ENCODE assay signal across 11 cellular contexts in the genomic region with DNA sequence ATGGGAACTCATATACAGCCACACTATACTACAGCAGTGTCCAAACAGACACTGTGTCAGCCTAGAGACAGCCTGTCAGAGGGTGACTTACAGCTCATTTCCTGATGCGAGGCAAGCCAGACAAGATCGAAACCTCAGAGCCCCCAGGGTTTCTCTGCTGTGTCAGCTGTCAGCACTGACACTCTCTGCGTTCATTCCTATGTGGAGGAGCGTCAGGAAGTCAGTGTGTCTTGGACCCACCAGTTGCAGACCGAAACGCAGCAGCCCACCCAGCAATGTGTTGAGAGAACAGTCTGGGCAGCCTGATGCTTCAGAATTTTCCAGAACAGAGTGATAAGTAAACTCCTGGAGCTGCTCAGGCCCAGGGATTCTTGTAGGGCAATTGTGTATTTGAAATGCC. TPM values are rescaled to one million over a fixed set of nuclear protein-coding genes. Genes with fewer than 3 reads are reported as not detected.
DNase-seq lines count a peak whose midpoint lies in the region; ATAC-seq and TF ChIP-seq lines count a peak whose summit lies in the region.
"Had no signal": no experiment of that assay in that cellular context is flagged by ENCODE, and none has a peak within 500 bp of the region (broad histone marks: within the 10 kb centered on the region; RNA-seq: fewer than 3 reads in every experiment).

No MANE protein-coding gene starts in this region.

- H3K9me3 ChIP-seq in PC-3 (ENCODE audit: low read length) = no peaks in the 10 kb centered on the region
- no peaks in the 10 kb centered on the region for H3K9me3 ChIP-seq in neural cell (ENCODE audit: low read length)

- peak overlapping the region; percentile 67 for H3K4me3 Mint-ChIP-seq in activated T-cell treated with anti-CD3 and anti-CD28 coated beads, Interleukin-2, amount 50 U/mL, for 4 hours

- no peaks in the 10 kb centered on the region for H3K79me2 ChIP-seq in PC-3 (ENCODE audit: low read length)
- H3K79me2 ChIP-seq in neural cell (replicated peaks; ENCODE audit: insufficient read depth, low read length) = no peaks in the 10 kb centered on the region

- no peak overlapping the region for H3K9ac ChIP-seq in PC-3 (ENCODE audit: low read length)
- peak overlapping the region; percentile 24 for H3K9ac ChIP-seq in neural cell (ENCODE audit: low read length)

- DNase-seq in Daoy (ENCODE audit: low read depth) = peak; percentile 59
- DNase-seq in PC-3 = peak; percentile 34
- DNase-seq in activated T-cell treated with anti-CD3 and anti-CD28 coated beads, Interleukin-2, amount 50 U/mL, for 4 hours = no peak
- no peak for DNase-seq in SW 1271 (lab: John Stamatoyannopoulos, UW)
- DNase-seq: amygdala had no signal

- H3K36me3 Mint-ChIP-seq in activated T-cell treated with anti-CD3 and anti-CD28 coated beads, Interleukin-2, amount 50 U/mL, for 4 hours (ENCODE audit: insufficient read depth) = no peaks in the 10 kb centered on the region

- no peak overlapping the region for H3K27ac ChIP-seq in PC-3 (ENCODE audit: low read length)
- peak overlapping the region; percentile 30 for H3K27ac ChIP-seq in neural cell (ENCODE audit: low read length)

- H3K27me3 ChIP-seq in PC-3 (ENCODE audit: low read length) = peaks cover 25% of the 10 kb centered on the region
- H3K27me3 ChIP-seq in neural cell (ENCODE audit: insufficient read depth, low read depth, low read length) = no peaks in the 10 kb centered on the region

- H3K36me3 ChIP-seq in PC-3 (ENCODE audit: low read depth, low read length) = no peaks in the 10 kb centered on the region
- H3K36me3 ChIP-seq in neural cell (ENCODE audit: insufficient read depth, low read length) = no peaks in the 10 kb centered on the region

- peak; percentile 99 for TF ChIP-seq EP300 in neural cell (conservative IDR thresholded peaks at IDR 0.05; ENCODE audit: poor library complexity, severe bottlenecking)

- H3K9me3 Mint-ChIP-seq in activated T-cell treated with anti-CD3 and anti-CD28 coated beads, Interleukin-2, amount 50 U/mL, for 4 hours = no peaks in the 10 kb centered on the region

- H3K27me3 Mint-ChIP-seq in activated T-cell treated with anti-CD3 and anti-CD28 coated beads, Interleukin-2, amount 50 U/mL, for 4 hours (ENCODE audit: low read depth) = peaks cover 2% of the 10 kb centered on the region

- H3F3A ChIP-seq in PC-3 (ENCODE audit: low read length, unreplicated experiment) = no peaks in the 10 kb centered on the region
- H3F3A ChIP-seq in neural cell (ENCODE audit: insufficient read depth, low read length, poor library complexity, severe bottlenecking) = no peaks in the 10 kb centered on the region

- H3K9me2 ChIP-seq in PC-3 (replicated peaks; ENCODE audit: low read length) (no peaks in the 10 kb centered on the region), neural cell (ENCODE audit: insufficient read depth, low read length) (no peaks in the 10 kb centered on the region)

- POLR2A ChIA-PET in PC-3 (lab: Charles Lee; ENCODE audit: unreplicated experiment) = interaction anchor here (0.7 kb wide), 1 partner anchor 57 kb away, joined by 5 read pairs; no protein-coding TSS in a partner anchor

- TF ChIP-seq RAD21 in neural cell (conservative IDR thresholded peaks at IDR 0.05) = no peak

- intact Hi-C loops in PC-3 (cut with micrococcal nuclease) = no loop called here

- no peak overlapping the region for H3K4me3 ChIP-seq in PC-3 (ENCODE audit: low read length)
- H3K4me3 ChIP-seq in neural cell (ENCODE audit: low read length) = peak overlapping the region; percentile 47

- no peaks in the 10 kb centered on the region for H3K4me1 ChIP-seq in PC-3 (ENCODE audit: insufficient read depth, low read length)

- TF ChIP-seq CTCF in PC-3 (conservative IDR thresholded peaks at IDR 0.05; ENCODE audit: low read depth, low read length) (no peak), neural cell (IDR thresholded peaks at IDR 0.05; ENCODE audit: poor library complexity, severe bottlenecking) (no peak)

- peak overlapping the region; percentile 45 for H3K4me2 ChIP-seq in PC-3 (ENCODE audit: low read length)
- peak overlapping the region; percentile 52 for H3K4me2 ChIP-seq in neural cell (ENCODE audit: low read length)

- peaks cover 13% of the 10 kb centered on the region for H3K4me1 Mint-ChIP-seq in activated T-cell treated with anti-CD3 and anti-CD28 coated beads, Interleukin-2, amount 50 U/mL, for 4 hours (ENCODE audit: low read depth)

- H4K20me1 ChIP-seq in PC-3 (ENCODE audit: low read length) = no peaks in the 10 kb centered on the region
- no peaks in the 10 kb centered on the region for H4K20me1 ChIP-seq in neural cell (ENCODE audit: insufficient read depth)

- 0 out of 2 replicates have a peak overlapping the region, but pooled peaks have one; percentile 24 for H2AFZ ChIP-seq in PC-3 (ENCODE audit: low read length)
- no peak overlapping the region for H2AFZ ChIP-seq in neural cell (ENCODE audit: low read depth, low read length)

- CTCF ChIA-PET in PC-3 (lab: Charles Lee) = interaction anchor here (0.6 kb wide), 1 partner anchor 76 kb away, joined by 3 read pairs; no protein-coding TSS in a partner anchor

- BruUV-seq in PC-3 (replicated peaks; lab: Mats Ljungman, UMichigan) = no TSS peak

- ATAC-seq in PC-3 = peak; percentile 43; the same call in 1 of the 2 replicates
- ATAC-seq in activated T-cell treated with anti-CD3 and anti-CD28 coated beads, Interleukin-2, amount 50 U/mL, for 4 hours = peak; percentile 81 to 95
- ATAC-seq in GM18520 (IDR thresholded peaks at IDR 0.05; ENCODE audit: unreplicated experiment) = no peak
- no peak for ATAC-seq in HG02870 (IDR thresholded peaks at IDR 0.05; ENCODE audit: unreplicated experiment)
- no peak for ATAC-seq in HG02678 (IDR thresholded peaks at IDR 0.05; ENCODE audit: unreplicated experiment)

TF ChIP-seq in neural cell, 6 proteins besides CTCF, POLR2A, EP300 and RAD21:
- TF ChIP-seq, protein P1, sequence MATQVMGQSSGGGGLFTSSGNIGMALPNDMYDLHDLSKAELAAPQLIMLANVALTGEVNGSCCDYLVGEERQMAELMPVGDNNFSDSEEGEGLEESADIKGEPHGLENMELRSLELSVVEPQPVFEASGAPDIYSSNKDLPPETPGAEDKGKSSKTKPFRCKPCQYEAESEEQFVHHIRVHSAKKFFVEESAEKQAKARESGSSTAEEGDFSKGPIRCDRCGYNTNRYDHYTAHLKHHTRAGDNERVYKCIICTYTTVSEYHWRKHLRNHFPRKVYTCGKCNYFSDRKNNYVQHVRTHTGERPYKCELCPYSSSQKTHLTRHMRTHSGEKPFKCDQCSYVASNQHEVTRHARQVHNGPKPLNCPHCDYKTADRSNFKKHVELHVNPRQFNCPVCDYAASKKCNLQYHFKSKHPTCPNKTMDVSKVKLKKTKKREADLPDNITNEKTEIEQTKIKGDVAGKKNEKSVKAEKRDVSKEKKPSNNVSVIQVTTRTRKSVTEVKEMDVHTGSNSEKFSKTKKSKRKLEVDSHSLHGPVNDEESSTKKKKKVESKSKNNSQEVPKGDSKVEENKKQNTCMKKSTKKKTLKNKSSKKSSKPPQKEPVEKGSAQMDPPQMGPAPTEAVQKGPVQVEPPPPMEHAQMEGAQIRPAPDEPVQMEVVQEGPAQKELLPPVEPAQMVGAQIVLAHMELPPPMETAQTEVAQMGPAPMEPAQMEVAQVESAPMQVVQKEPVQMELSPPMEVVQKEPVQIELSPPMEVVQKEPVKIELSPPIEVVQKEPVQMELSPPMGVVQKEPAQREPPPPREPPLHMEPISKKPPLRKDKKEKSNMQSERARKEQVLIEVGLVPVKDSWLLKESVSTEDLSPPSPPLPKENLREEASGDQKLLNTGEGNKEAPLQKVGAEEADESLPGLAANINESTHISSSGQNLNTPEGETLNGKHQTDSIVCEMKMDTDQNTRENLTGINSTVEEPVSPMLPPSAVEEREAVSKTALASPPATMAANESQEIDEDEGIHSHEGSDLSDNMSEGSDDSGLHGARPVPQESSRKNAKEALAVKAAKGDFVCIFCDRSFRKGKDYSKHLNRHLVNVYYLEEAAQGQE (IDR thresholded peaks at IDR 0.05; ENCODE audit: borderline replicate concordance) = peak; percentile 22
- no peak for TF ChIP-seq MXI1 (conservative IDR thresholded peaks at IDR 0.05; ENCODE audit: poor library complexity, severe bottlenecking)
- TF ChIP-seq POLR2AphosphoS5 (IDR thresholded peaks at IDR 0.05) = peak; percentile 85

RNA-seq across cellular contexts. Expression of a gene that starts 20.6 kb away (rescaled TPM):
- total RNA-seq in Daoy (2014; rRNA removed; shearing (Covaris generic)) = 0.06 and 0.36 TPM in 2 replicates
- total RNA-seq in PC-3 (2014; rRNA removed) = 2.7 and 3.6 TPM in 2 replicates
- 1 to 10 TPM; 1.3 to 1.8 (median 1.8) TPM for total RNA-seq in activated T-cell treated with anti-CD3 and anti-CD28 coated beads, Interleukin-2, amount 50 U/mL, for 4 hours
- polyA plus RNA-seq in neural cell = 94.5 and 101 TPM in 2 replicates
- 118 and 135 TPM in 2 replicates for polyA minus RNA-seq in neural cell

RNA-seq across cellular contexts. Expression of a gene that starts 29.0 kb away (rescaled TPM):
- not detected in 2 replicates for total RNA-seq in Daoy (2014; rRNA removed; shearing (Covaris generic))
- total RNA-seq in PC-3 (2014; rRNA removed) = not detected in 2 replicates
- not detected for total RNA-seq in activated T-cell treated with anti-CD3 and anti-CD28 coated beads, Interleukin-2, amount 50 U/mL, for 4 hours
- polyA plus RNA-seq in neural cell = not detected in 2 replicates
- polyA minus RNA-seq in neural cell = not detected in 2 replicates
- total RNA-seq: subcutaneous adipose tissue; T-helper 2 cell treated with Interferon-gamma antibody and Interleukin-4, amounts not matched to agents 100 ng/mL and 5 ng/mL, for 36 hours had no signal

Comparison
In these comparisons a context has a peak if more than half of its experiments do, and no peak if none do; other contexts are left out.
1. DNase-seq: peak in Daoy (single experiment) and PC-3 (single experiment); none in activated T-cell treated with anti-CD3 and anti-CD28 coated beads, Interleukin-2, amount 50 U/mL, for 4 hours (single experiment) and SW 1271 (0 of 2).
2. ATAC-seq: peak in PC-3 (single experiment) and activated T-cell treated with anti-CD3 and anti-CD28 coated beads, Interleukin-2, amount 50 U/mL, for 4 hours (2 of 2); none in GM18520 (single experiment), HG02870 (single experiment) and HG02678 (single experiment).